Comparison of ENCODE assay signal across 22 cellular contexts in genomic region chr16:7107436-7107835, GRCh38.
"Had no signal": no experiment of that assay in that cellular context is flagged by ENCODE, and none has a peak within 500 bp of the region (broad histone marks: within the 10 kb centered on the region; RNA-seq: fewer than 3 reads in every experiment).

No MANE protein-coding gene starts in this region.

- ATAC-seq: stimulated activated effector memory CD8-positive, alpha-beta T cell treated with anti-CD3 and anti-CD28 coated beads, Interleukin-12 subunit alpha, Interleukin-12 subunit beta, amount 100 ng/mL, for 72 hours; stimulated activated memory B cell treated with anti-CD40 and anti-IgM and Interleukin-4, amounts not matched to agents 10 μg/mL and 1 μg/mL and 100 μg/mL, for 72 hours; stimulated activated naive B cell treated with anti-CD40 and anti-IgM and Interleukin-4, amounts not matched to agents 10 μg/mL and 1 μg/mL and 100 μg/mL, for 72 hours; stimulated activated naive CD8-positive, alpha-beta T cell treated with anti-CD3 and anti-CD28 coated beads, Interleukin-15, amount 100 ng/mL, for 72 hours; stimulated activated naive CD8-positive, alpha-beta T cell treated with anti-CD3 and anti-CD28 coated beads, Interleukin-15, Interleukin-2, amounts not matched to agents 100 U/mL and 50 U/mL, for 24 hours; upper lobe of right lung had no signal

- DNase-seq: stimulated activated CD4-positive, alpha-beta T cell treated with anti-CD3 and anti-CD28 coated beads, Interleukin-2, amount 100 ng/mL, for 48 hours; stimulated activated CD4-positive, alpha-beta T cell treated with anti-CD3 and anti-CD28 coated beads, Interleukin-4, amount 100 ng/mL, for 1 hour; stimulated activated CD4-positive, alpha-beta T cell treated with anti-CD3 and anti-CD28 coated beads, Interleukin-4, amount 100 ng/mL, for 24 hours; stimulated activated CD4-positive, alpha-beta T cell treated with anti-CD3 and anti-CD28 coated beads, Interleukin-4, amount 100 ng/mL, for 4 hours; stimulated activated CD8-positive, alpha-beta memory T cell treated with anti-CD3 and anti-CD28 coated beads, Interleukin-4, amount 100 ng/mL, for 48 hours; stimulated activated naive B cell treated with anti-CD40 and anti-IgM and Interleukin-4, amounts not matched to agents 10 μg/mL and 1 μg/mL and 100 μg/mL, for 72 hours; stimulated activated naive CD4-positive, alpha-beta T cell; stimulated activated naive CD4-positive, alpha-beta T cell treated with Interleukin-2 at 50 U/mL for 16 hours; stimulated activated naive CD8-positive, alpha-beta T cell treated with anti-CD3 and anti-CD28 coated beads, Interleukin-15, amount 100 ng/mL, for 72 hours; stimulated activated naive CD8-positive, alpha-beta T cell treated with anti-CD3 and anti-CD28 coated beads, Interleukin-15, Interleukin-2, amounts not matched to agents 100 U/mL and 50 U/mL, for 24 hours; stomach; substantia nigra; testis; thyroid gland; tibial artery; transverse colon; trophoblast cell; upper lobe of left lung; upper lobe of right lung; uterus had no signal
